ENCODE assay signal across 13 cellular contexts in the genomic region with DNA sequence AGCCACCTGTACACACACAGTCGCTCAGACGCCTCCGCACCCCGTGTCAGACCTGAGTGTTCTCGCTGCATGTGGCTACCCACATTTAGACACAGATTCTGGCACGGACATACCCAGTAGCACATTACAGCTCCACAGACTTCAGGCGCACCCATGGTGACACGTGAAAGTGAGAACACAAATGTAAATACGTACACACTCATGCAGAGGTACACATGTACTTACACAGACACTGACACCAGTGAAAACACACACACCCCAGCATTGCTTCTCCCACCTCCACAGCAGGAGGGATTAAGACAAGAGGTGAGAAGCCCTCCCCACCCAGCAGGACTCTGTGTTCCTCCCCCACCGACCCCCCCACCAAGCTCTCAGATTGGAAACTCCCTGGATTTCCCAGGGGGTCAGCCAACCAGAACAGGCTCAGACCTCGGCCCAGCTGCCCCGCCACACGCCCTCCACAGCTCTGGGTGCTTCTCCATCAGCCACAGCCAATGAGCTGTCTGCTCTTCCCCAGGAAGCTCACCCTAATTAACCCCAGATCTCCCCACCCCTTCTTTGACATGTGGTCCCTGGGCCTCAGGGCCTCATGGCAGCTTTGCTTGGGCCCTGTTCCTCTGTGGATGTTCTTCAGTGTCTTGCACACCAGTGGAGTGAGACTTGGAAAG. TPM values are rescaled to one million over a fixed set of nuclear protein-coding genes. Genes with fewer than 3 reads are reported as not detected.
A peak's percentile ranks its signal among the peaks of the same experiment; 100 is the strongest.
DNase-seq lines count a peak whose midpoint lies in the region; ATAC-seq, FAIRE-seq and TF ChIP-seq lines count a peak whose summit lies in the region.
"Had no signal": no experiment of that assay in that cellular context is flagged by ENCODE, and none has a peak within 500 bp of the region (broad histone marks: within the 10 kb centered on the region; RNA-seq: fewer than 3 reads in every experiment).

No MANE protein-coding gene starts in this region.

- H3K36me3 ChIP-seq in body of pancreas (replicated peaks in 1 of 2; ENCODE audit: insufficient read depth in 1 of 2, low read depth in 2 of 2) = no peaks in the 10 kb centered on the region
- H3K36me3 ChIP-seq: ascending aorta, ovary had no signal

- DNase-seq in D721Med (ENCODE audit: insufficient read length, low spot score) (peak; percentile 72), activated B cell treated with CpG ODN at 0.5 μM for 24 hours (peak; percentile 34), NCI-H774 (lab: John Stamatoyannopoulos, UW) (no peak), pons (ENCODE audit: low spot score) (no peak), body of pancreas (no peak), H4 (ENCODE audit: low spot score) (no peak)
- DNase-seq: AML-193, NCI-H2081, ovary, SW 1271 had no signal

- intact Hi-C loops in activated B cell treated with CpG ODN at 0.5 μM for 24 hours (cut with micrococcal nuclease) = loop anchor here (2.0 kb wide), 1 partner anchor 18 kb away; no protein-coding TSS in a partner anchor
- intact Hi-C loops in body of pancreas (cut with DNase I) = no loop called here

- H3K27ac Mint-ChIP-seq in activated B cell treated with CpG ODN at 0.5 μM for 24 hours = peak overlapping the region; percentile 71

- no peak overlapping the region for H3K4me3 ChIP-seq in body of pancreas
- H3K4me3 ChIP-seq: ascending aorta, ovary had no signal

- H3K27me3 Mint-ChIP-seq in activated B cell treated with CpG ODN at 0.5 μM for 24 hours = peaks cover 6% of the 10 kb centered on the region

- CTCF ChIA-PET in activated B cell treated with CpG ODN at 0.5 μM for 24 hours (lab: Charles Lee) = interaction anchor here (0.8 to 2.8 kb wide), 3 partner anchors 47 to 113 kb away, joined by 3 to 14 read pairs (median 4); a partner anchor contains a TSS

- peaks cover 35% of the 10 kb centered on the region for H3K4me1 ChIP-seq in body of pancreas
- H3K4me1 ChIP-seq: ascending aorta had no signal

- H3K9me3 ChIP-seq in body of pancreas = no peaks in the 10 kb centered on the region
- H3K9me3 ChIP-seq: ascending aorta, ovary had no signal

- no peaks in the 10 kb centered on the region for H3K36me3 Mint-ChIP-seq in activated B cell treated with CpG ODN at 0.5 μM for 24 hours (ENCODE audit: low read depth)

- H3K4me1 Mint-ChIP-seq in activated B cell treated with CpG ODN at 0.5 μM for 24 hours = peaks cover 24% of the 10 kb centered on the region

- no peak for TF ChIP-seq POLR2A in body of pancreas (IDR thresholded peaks at IDR 0.05)

- peak; percentile 53 for ATAC-seq in GM18909 (IDR thresholded peaks at IDR 0.05; ENCODE audit: poor library complexity, unreplicated experiment)
- ATAC-seq in HG02973 (IDR thresholded peaks at IDR 0.05; ENCODE audit: unreplicated experiment) = peak; percentile 44
- ATAC-seq in activated B cell treated with CpG ODN at 0.5 μM for 24 hours (ENCODE audit: low read depth) = peak; percentile 83
- no peak for ATAC-seq in body of pancreas

- peak overlapping the region; percentile 17 for H3K4me3 Mint-ChIP-seq in activated B cell treated with CpG ODN at 0.5 μM for 24 hours

- FAIRE-seq in D721Med (lab: Jason Lieb, UNC) = no peak

- no peaks in the 10 kb centered on the region for H3K9me3 Mint-ChIP-seq in activated B cell treated with CpG ODN at 0.5 μM for 24 hours

- POLR2A ChIA-PET in activated B cell treated with CpG ODN at 0.5 μM for 24 hours (lab: Charles Lee) = interaction anchor here (0.7 to 2.3 kb wide), 10 partner anchors 9 to 203 kb away, joined by 3 to 15 read pairs (median 7); a partner anchor contains a TSS

- no peak overlapping the region for H3K27ac ChIP-seq in body of pancreas
- H3K27ac ChIP-seq: ascending aorta, ovary had no signal

- H3K27me3 ChIP-seq in body of pancreas = no peaks in the 10 kb centered on the region
- H3K27me3 ChIP-seq: ascending aorta, ovary had no signal

- WGBS in body of pancreas, 2 donors = 70% methylated on average over 9 to 13 of the region's 13 CpGs

- no peak for TF ChIP-seq CTCF in D721Med (IDR thresholded peaks at IDR 0.05; ENCODE audit: insufficient read depth, missing control alignments)
- no peak for TF ChIP-seq CTCF in activated B cell treated with CpG ODN at 0.5 μM for 24 hours (IDR thresholded peaks at IDR 0.05)
- TF ChIP-seq CTCF in body of pancreas (IDR thresholded peaks at IDR 0.05) = no peak

RNA-seq across cellular contexts. Expression of a gene that starts 5.3 kb away (rescaled TPM):
- total RNA-seq in activated B cell treated with CpG ODN at 0.5 μM for 24 hours (not detected in 2 replicates), body of pancreas (under 1 TPM in 1 of 2 donors, not detected in 1; 0.52 TPM)
- not detected in 2 replicates for total RNA-seq in H4 (2014; rRNA removed; shearing (Covaris generic))
- total RNA-seq: ascending aorta, ovary had no signal

RNA-seq across cellular contexts. Expression of a gene that starts 27.4 kb away (rescaled TPM):
- total RNA-seq in activated B cell treated with CpG ODN at 0.5 μM for 24 hours (not detected in 2 replicates), body of pancreas (1 to 10 TPM in 1 of 2 donors, not detected in 1; 1.8 TPM)
- total RNA-seq in H4 (2014; rRNA removed; shearing (Covaris generic)) = not detected in 2 replicates
- total RNA-seq: ascending aorta had no signal

RNA-seq across cellular contexts. Expression of a gene that starts 51.6 kb away (rescaled TPM):
- total RNA-seq in activated B cell treated with CpG ODN at 0.5 μM for 24 hours (426 and 437 TPM in 2 replicates), body of pancreas (10 to 100 TPM; 25.7 to 29.3 TPM)
- total RNA-seq in H4 (2014; rRNA removed; shearing (Covaris generic)) = 39.0 and 39.7 TPM in 2 replicates

Comparison
In these comparisons a context has a peak if more than half of its experiments do, and no peak if none do; other contexts are left out.
1. DNase-seq: peak in D721Med (single experiment) and activated B cell treated with CpG ODN at 0.5 μM for 24 hours (single experiment); none in NCI-H774 (single experiment), pons (single experiment), body of pancreas (0 of 4) and H4 (single experiment).
2. RNA of a gene that starts 51.6 kb away (total RNA-seq): 426 to 437 TPM in activated B cell treated with CpG ODN at 0.5 μM for 24 hours; 39.0 to 39.7 TPM in H4 and 25.7 to 29.3 TPM in body of pancreas; every median in the first group is over 10 times any median in the second.